In the genomic region with DNA sequence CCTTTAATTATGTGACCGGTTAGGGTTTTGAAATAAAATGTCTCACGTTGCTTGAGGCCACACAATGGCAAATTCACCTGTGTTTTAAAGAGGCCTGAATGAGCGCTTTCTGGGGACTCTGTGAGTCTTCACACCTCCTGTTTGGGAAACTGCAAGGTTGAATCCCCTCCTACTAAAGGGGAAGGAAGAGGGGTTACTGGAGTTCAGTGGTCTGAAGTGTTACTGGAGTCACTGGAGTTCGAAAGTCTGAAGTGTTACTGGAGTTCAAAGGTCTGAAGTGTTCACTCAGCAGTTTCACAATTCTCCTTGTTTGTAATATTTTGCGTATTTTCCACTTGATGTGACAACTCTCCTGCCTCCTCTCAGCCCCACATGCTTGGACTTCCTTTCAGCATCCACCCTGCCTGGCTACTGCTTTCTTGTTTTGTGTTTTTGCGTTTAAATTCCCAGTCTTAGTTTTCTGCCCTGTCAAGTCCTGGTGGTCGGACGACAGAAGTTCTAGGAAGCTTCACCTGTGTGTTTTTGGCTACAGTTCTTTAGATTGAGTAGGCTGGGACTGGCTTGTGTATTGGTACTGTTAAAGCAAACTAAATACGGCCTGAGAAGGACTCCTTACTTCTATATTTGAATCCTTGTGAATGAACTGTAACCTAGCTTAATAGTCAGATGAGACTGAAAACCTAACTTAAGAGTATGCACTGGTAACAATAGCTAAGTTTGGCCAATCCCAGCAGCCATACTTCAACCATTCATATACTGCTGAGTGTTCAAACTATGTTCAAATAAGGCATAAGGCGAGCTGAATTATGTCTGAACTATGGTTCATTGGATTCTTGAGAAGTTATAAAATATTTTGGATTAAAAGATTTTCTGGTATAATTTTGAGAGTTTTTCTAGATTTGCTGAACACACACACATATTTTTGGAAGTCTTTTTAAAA, we compare ENCODE assay signal across 1 cellular context.
A peak's percentile ranks its signal among the peaks of the same experiment; 100 is the strongest.
TF ChIP-seq lines count a peak whose summit lies in the region.

No MANE protein-coding gene starts in this region.

TF ChIP-seq in HepG2, 621 proteins besides CTCF, POLR2A, EP300 and RAD21 (continued from another document and continues in another):
- TF ChIP-seq CHCHD3 (CRISPR knock-in tag; IDR thresholded peaks at IDR 0.05) (no peak), ZNF12 (CRISPR knock-in tag; IDR thresholded peaks at IDR 0.05) (no peak), HNRNPL (IDR thresholded peaks at IDR 0.05; ENCODE audit: low read depth, low read length) (no peak), HNRNPLL (IDR thresholded peaks at IDR 0.05; ENCODE audit: low read depth, low read length, poor library complexity, severe bottlenecking) (no peak), ZNF567 (CRISPR knock-in tag; IDR thresholded peaks at IDR 0.05; ENCODE audit: borderline replicate concordance) (no peak), AKNA (CRISPR knock-in tag; IDR thresholded peaks at IDR 0.05; ENCODE audit: borderline replicate concordance) (no peak), NR2F1 (CRISPR knock-in tag; IDR thresholded peaks at IDR 0.05) (peak in 1 of 2 experiments; percentile 51; a peak in 2 of 4 replicates), ZNF331 (CRISPR knock-in tag; IDR thresholded peaks at IDR 0.05) (peak; percentile 48), BCL3 (CRISPR knock-in tag; IDR thresholded peaks at IDR 0.05) (no peak), SP1 (IDR thresholded peaks at IDR 0.05) (no peak), SP1 (CRISPR knock-in tag; IDR thresholded peaks at IDR 0.05) (no peak), POLR2G (IDR thresholded peaks at IDR 0.05; ENCODE audit: low read depth, low read length) (no peak), ZSCAN9 (CRISPR knock-in tag; IDR thresholded peaks at IDR 0.05; ENCODE audit: borderline replicate concordance) (0 out of 2 replicates have a peak, but pooled peaks have one; percentile 33), ZKSCAN1 (IDR thresholded peaks at IDR 0.05; ENCODE audit: low read length) (no peak), NFKBIZ (CRISPR knock-in tag; IDR thresholded peaks at IDR 0.05) (no peak), NRL (CRISPR knock-in tag; IDR thresholded peaks at IDR 0.05; ENCODE audit: borderline replicate concordance) (no peak), ISX (CRISPR knock-in tag; conservative IDR thresholded peaks at IDR 0.05) (no peak), ZNF275 (CRISPR knock-in tag; IDR thresholded peaks at IDR 0.05; ENCODE audit: borderline replicate concordance) (no peak), ZNF790 (CRISPR knock-in tag; IDR thresholded peaks at IDR 0.05; ENCODE audit: borderline replicate concordance) (0 out of 2 replicates have a peak, but pooled peaks have one; percentile 28), ZNF138 (CRISPR knock-in tag; IDR thresholded peaks at IDR 0.05; ENCODE audit: low read depth) (no peak), ZSCAN29 (CRISPR knock-in tag; conservative IDR thresholded peaks at IDR 0.05) (no peak), ZBTB21 (CRISPR knock-in tag; IDR thresholded peaks at IDR 0.05) (no peak), ZNF556 (CRISPR knock-in tag; IDR thresholded peaks at IDR 0.05; ENCODE audit: borderline replicate concordance) (peak; percentile 20; the same call in 1 of the 2 replicates), ZNF780A (CRISPR knock-in tag; IDR thresholded peaks at IDR 0.05) (0 out of 2 replicates have a peak, but pooled peaks have one; percentile 10), ZNF20 (CRISPR knock-in tag; IDR thresholded peaks at IDR 0.05) (no peak), ZNF160 (CRISPR knock-in tag; IDR thresholded peaks at IDR 0.05) (no peak), IRF9 (CRISPR knock-in tag; IDR thresholded peaks at IDR 0.05; ENCODE audit: borderline replicate concordance) (no peak), ZNF710 (CRISPR knock-in tag; IDR thresholded peaks at IDR 0.05; ENCODE audit: borderline replicate concordance) (no peak), ZNF761 (CRISPR knock-in tag; conservative IDR thresholded peaks at IDR 0.05) (no peak), TBX3 (IDR thresholded peaks at IDR 0.05; ENCODE audit: borderline replicate concordance) (peak; percentile 86; the same call in 1 of the 2 replicates), PAF1 (CRISPR knock-in tag; IDR thresholded peaks at IDR 0.05) (no peak), ZFAT (CRISPR knock-in tag; conservative IDR thresholded peaks at IDR 0.05) (no peak), ZNF292 (CRISPR knock-in tag; IDR thresholded peaks at IDR 0.05; ENCODE audit: borderline replicate concordance, low read depth) (0 out of 2 replicates have a peak, but pooled peaks have one; percentile 38)
- TF ChIP-seq, protein P1, sequence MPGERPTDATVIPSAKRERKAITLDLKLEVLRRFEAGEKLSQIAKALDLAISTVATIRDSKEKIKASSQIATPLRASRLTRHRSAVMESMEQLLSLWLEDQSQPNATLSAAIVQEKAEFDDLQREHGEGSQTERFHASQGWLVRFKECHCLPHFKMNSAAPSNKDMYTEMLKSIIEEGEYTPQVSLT (CRISPR knock-in tag; IDR thresholded peaks at IDR 0.05; ENCODE audit: borderline replicate concordance, low read depth), result no peak
- TF ChIP-seq, protein P2, sequence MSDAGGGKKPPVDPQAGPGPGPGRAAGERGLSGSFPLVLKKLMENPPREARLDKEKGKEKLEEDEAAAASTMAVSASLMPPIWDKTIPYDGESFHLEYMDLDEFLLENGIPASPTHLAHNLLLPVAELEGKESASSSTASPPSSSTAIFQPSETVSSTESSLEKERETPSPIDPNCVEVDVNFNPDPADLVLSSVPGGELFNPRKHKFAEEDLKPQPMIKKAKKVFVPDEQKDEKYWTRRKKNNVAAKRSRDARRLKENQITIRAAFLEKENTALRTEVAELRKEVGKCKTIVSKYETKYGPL (CRISPR knock-in tag; IDR thresholded peaks at IDR 0.05), result no peak
- TF ChIP-seq, protein P3, sequence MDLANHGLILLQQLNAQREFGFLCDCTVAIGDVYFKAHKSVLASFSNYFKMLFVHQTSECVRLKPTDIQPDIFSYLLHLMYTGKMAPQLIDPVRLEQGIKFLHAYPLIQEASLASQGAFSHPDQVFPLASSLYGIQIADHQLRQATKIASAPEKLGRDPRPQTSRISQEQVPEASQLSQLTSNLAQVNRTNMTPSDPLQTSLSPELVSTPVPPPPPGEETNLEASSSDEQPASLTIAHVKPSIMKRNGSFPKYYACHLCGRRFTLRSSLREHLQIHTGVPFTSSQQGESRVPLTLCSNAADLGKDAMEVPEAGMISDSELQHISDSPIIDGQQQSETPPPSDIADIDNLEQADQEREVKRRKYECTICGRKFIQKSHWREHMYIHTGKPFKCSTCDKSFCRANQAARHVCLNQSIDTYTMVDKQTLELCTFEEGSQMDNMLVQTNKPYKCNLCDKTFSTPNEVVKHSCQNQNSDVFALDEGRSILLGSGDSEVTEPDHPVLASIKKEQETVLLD (CRISPR knock-in tag; IDR thresholded peaks at IDR 0.05; ENCODE audit: low read depth), result no peak
- TF ChIP-seq, protein P4, sequence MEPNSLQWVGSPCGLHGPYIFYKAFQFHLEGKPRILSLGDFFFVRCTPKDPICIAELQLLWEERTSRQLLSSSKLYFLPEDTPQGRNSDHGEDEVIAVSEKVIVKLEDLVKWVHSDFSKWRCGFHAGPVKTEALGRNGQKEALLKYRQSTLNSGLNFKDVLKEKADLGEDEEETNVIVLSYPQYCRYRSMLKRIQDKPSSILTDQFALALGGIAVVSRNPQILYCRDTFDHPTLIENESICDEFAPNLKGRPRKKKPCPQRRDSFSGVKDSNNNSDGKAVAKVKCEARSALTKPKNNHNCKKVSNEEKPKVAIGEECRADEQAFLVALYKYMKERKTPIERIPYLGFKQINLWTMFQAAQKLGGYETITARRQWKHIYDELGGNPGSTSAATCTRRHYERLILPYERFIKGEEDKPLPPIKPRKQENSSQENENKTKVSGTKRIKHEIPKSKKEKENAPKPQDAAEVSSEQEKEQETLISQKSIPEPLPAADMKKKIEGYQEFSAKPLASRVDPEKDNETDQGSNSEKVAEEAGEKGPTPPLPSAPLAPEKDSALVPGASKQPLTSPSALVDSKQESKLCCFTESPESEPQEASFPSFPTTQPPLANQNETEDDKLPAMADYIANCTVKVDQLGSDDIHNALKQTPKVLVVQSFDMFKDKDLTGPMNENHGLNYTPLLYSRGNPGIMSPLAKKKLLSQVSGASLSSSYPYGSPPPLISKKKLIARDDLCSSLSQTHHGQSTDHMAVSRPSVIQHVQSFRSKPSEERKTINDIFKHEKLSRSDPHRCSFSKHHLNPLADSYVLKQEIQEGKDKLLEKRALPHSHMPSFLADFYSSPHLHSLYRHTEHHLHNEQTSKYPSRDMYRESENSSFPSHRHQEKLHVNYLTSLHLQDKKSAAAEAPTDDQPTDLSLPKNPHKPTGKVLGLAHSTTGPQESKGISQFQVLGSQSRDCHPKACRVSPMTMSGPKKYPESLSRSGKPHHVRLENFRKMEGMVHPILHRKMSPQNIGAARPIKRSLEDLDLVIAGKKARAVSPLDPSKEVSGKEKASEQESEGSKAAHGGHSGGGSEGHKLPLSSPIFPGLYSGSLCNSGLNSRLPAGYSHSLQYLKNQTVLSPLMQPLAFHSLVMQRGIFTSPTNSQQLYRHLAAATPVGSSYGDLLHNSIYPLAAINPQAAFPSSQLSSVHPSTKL (CRISPR knock-in tag; IDR thresholded peaks at IDR 0.05), result peak; percentile 93
- TF ChIP-seq, protein P5, sequence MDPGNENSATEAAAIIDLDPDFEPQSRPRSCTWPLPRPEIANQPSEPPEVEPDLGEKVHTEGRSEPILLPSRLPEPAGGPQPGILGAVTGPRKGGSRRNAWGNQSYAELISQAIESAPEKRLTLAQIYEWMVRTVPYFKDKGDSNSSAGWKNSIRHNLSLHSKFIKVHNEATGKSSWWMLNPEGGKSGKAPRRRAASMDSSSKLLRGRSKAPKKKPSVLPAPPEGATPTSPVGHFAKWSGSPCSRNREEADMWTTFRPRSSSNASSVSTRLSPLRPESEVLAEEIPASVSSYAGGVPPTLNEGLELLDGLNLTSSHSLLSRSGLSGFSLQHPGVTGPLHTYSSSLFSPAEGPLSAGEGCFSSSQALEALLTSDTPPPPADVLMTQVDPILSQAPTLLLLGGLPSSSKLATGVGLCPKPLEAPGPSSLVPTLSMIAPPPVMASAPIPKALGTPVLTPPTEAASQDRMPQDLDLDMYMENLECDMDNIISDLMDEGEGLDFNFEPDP (CRISPR knock-in tag; conservative IDR thresholded peaks at IDR 0.05), result no peak
